In genomic region chr19:10005632-10006334, GRCh38 we compare ENCODE assay signal across 17 cellular contexts. TPM values are rescaled to one million over a fixed set of nuclear protein-coding genes. Genes with fewer than 3 reads are reported as not detected.
DNase-seq lines count a peak whose midpoint lies in the region; ATAC-seq and TF ChIP-seq lines count a peak whose summit lies in the region.
"Had no signal": no experiment of that assay in that cellular context is flagged by ENCODE, and none has a peak within 500 bp of the region (broad histone marks: within the 10 kb centered on the region; RNA-seq: fewer than 3 reads in every experiment).

No MANE protein-coding gene starts in this region.

- no peak overlapping the region for H3K27ac Mint-ChIP-seq in CD4-positive, alpha-beta memory T cell
- H3K27ac Mint-ChIP-seq in naive thymus-derived CD4-positive, alpha-beta T cell: no peak overlapping the region
- H3K27ac Mint-ChIP-seq: activated naive CD8-positive, alpha-beta T cell; CD14-positive monocyte had no signal

- no peak overlapping the region for H3K27ac ChIP-seq in CD4-positive, alpha-beta memory T cell (ENCODE audit: low read depth, low read length)
- H3K27ac ChIP-seq in RWPE1 (peak overlapping the region; percentile 25), right cardiac atrium (ENCODE audit: low read length) (peak overlapping the region; percentile 25), stomach (peak overlapping the region; percentile 29 to 80 (median 68))
- H3K27ac ChIP-seq in naive thymus-derived CD4-positive, alpha-beta T cell (ENCODE audit: low read depth, low read length): no peak overlapping the region
- H3K27ac ChIP-seq: neutrophil had no signal

- H3K4me3 Mint-ChIP-seq in CD4-positive, alpha-beta memory T cell: peak overlapping the region in 7 of 8 donors; percentile 17 to 78 (median 68)
- H3K4me3 Mint-ChIP-seq in naive thymus-derived CD4-positive, alpha-beta T cell: no peak overlapping the region
- H3K4me3 Mint-ChIP-seq: activated CD8-positive, alpha-beta memory T cell treated with anti-CD3 and anti-CD28 coated beads, Interleukin-2, amount 10 ng/mL, durations not matched to agents 7 days and 5 days; activated naive CD8-positive, alpha-beta T cell had no signal

- no peak for DNase-seq in CD4-positive, alpha-beta memory T cell
- DNase-seq in RWPE1 (ENCODE audit: low spot score) (no peak), right cardiac atrium (peak in 2 of 3 donors; percentile 54 to 66), stomach (no peak), NCI-H446 treated with DMSO at 0.1 percent for 48 hours (lab: John Stamatoyannopoulos, UW) (no peak), omental fat pad (ENCODE audit: low spot score) (no peak)
- no peak for DNase-seq in naive thymus-derived CD4-positive, alpha-beta T cell
- DNase-seq: activated CD8-positive, alpha-beta memory T cell treated with anti-CD3 and anti-CD28 coated beads, Interleukin-2, amount 10 ng/mL, durations not matched to agents 7 days and 5 days; NCI-H2171 treated with DMSO at 0.1 percent for 48 hours; stimulated activated CD4-positive, alpha-beta T cell treated with anti-CD3 and anti-CD28 coated beads, Interleukin-12 subunit alpha, Interleukin-12 subunit beta, amount 100 ng/mL, for 4 hours had no signal

- H3K9me3 ChIP-seq in CD4-positive, alpha-beta memory T cell (ENCODE audit: control insufficient read depth in 1 of 2, low read length in 2 of 2): no peaks in the 10 kb centered on the region
- H3K9me3 ChIP-seq in right cardiac atrium (ENCODE audit: control insufficient read depth, low read length) (no peaks in the 10 kb centered on the region), stomach (no peaks in the 10 kb centered on the region)
- H3K9me3 ChIP-seq in naive thymus-derived CD4-positive, alpha-beta T cell (ENCODE audit: control insufficient read depth in 2 of 3, low read length in 3 of 3): no peaks in the 10 kb centered on the region
- H3K9me3 ChIP-seq: neutrophil had no signal

- TF ChIP-seq POLR2A in stomach (IDR thresholded peaks at IDR 0.05): no peak

- intact Hi-C loops in CD4-positive, alpha-beta memory T cell (cut with micrococcal nuclease): no loop called here
- intact Hi-C loops in right cardiac atrium (cut with DNase I) (no loop called here), stomach (cut with DNase I; ENCODE audit: low total_unique reads) (no loop called here)
- intact Hi-C loops in naive thymus-derived CD4-positive, alpha-beta T cell (cut with micrococcal nuclease): no loop called here

- TF ChIP-seq CTCF in RWPE1 (conservative IDR thresholded peaks at IDR 0.05; ENCODE audit: low read depth) (no peak), stomach (IDR thresholded peaks at IDR 0.05) (no peak), omental fat pad (IDR thresholded peaks at IDR 0.05) (no peak)

- POLR2A ChIA-PET in CD4-positive, alpha-beta memory T cell (lab: Charles Lee; ENCODE audit: partially characterized antibody): no interaction called here
- POLR2A ChIA-PET in RWPE1 (lab: Yijun Ruan, JAX; ENCODE audit: low non-redundant PET): no interaction called here
- POLR2A ChIA-PET in naive thymus-derived CD4-positive, alpha-beta T cell (lab: Charles Lee): no interaction called here

- no peaks in the 10 kb centered on the region for H3K36me3 ChIP-seq in CD4-positive, alpha-beta memory T cell (ENCODE audit: insufficient read depth, low read length)
- H3K36me3 ChIP-seq in stomach: peaks cover 0 to 13% (median 0%) of the 10 kb centered on the region in 4 donors
- no peaks in the 10 kb centered on the region for H3K36me3 ChIP-seq in naive thymus-derived CD4-positive, alpha-beta T cell (ENCODE audit: control insufficient read depth in 2 of 3, insufficient read depth in 3 of 3, low read length in 3 of 3)
- H3K36me3 ChIP-seq: neutrophil had no signal

- peaks cover 55% of the 10 kb centered on the region for H3K4me1 ChIP-seq in CD4-positive, alpha-beta memory T cell (ENCODE audit: insufficient read depth, low read length)
- no peaks in the 10 kb centered on the region for H3K4me1 ChIP-seq in right cardiac atrium (ENCODE audit: control insufficient read depth, insufficient read depth, low read length)
- H3K4me1 ChIP-seq in stomach: peaks cover 28 to 45% (median 36%) of the 10 kb centered on the region in 4 donors
- H3K4me1 ChIP-seq in naive thymus-derived CD4-positive, alpha-beta T cell (ENCODE audit: control insufficient read depth in 2 of 2, insufficient read depth in 2 of 2, low read length in 2 of 2): peaks cover 0 to 3% of the 10 kb centered on the region in 2 donors

- no peak overlapping the region for H3K4me3 ChIP-seq in CD4-positive, alpha-beta memory T cell (ENCODE audit: low read length in 2 of 2)
- H3K4me3 ChIP-seq in right cardiac atrium (ENCODE audit: low read length) (no peak overlapping the region), stomach (peak overlapping the region in 2 of 4 donors; percentile 4 to 13)
- no peak overlapping the region for H3K4me3 ChIP-seq in naive thymus-derived CD4-positive, alpha-beta T cell (ENCODE audit: low read length)

- WGBS in right cardiac atrium: 66% methylated on average over 17 of the region's 17 CpGs
- WGBS in stomach, 5 donors: 64 to 80% (median 74%) methylated on average over 12 to 17 of the region's 17 CpGs

- CTCF ChIA-PET in CD4-positive, alpha-beta memory T cell (lab: Charles Lee; ENCODE audit: partially characterized antibody): interaction anchor here (3.4 kb wide), 1 partner anchor 22 kb away, joined by 13 read pairs; no protein-coding TSS in a partner anchor
- CTCF ChIA-PET in RWPE1 (lab: Yijun Ruan, JAX): interaction anchor here (0.6 kb wide), 1 partner anchor 18 kb away, joined by 3 read pairs; no protein-coding TSS in a partner anchor
- CTCF ChIA-PET in naive thymus-derived CD4-positive, alpha-beta T cell (lab: Charles Lee): no interaction called here

- no peak for ATAC-seq in right cardiac atrium
- ATAC-seq in omental fat pad (ENCODE audit: low FRiP score): no peak
- no peak for ATAC-seq in naive thymus-derived CD4-positive, alpha-beta T cell
- ATAC-seq: activated CD8-positive, alpha-beta memory T cell treated with anti-CD3 and anti-CD28 coated beads, Interleukin-2, amount 10 ng/mL, durations not matched to agents 7 days and 5 days had no signal

- peaks cover 0 to 4% of the 10 kb centered on the region in 2 donors for H3K36me3 Mint-ChIP-seq in CD4-positive, alpha-beta memory T cell
- H3K36me3 Mint-ChIP-seq in naive thymus-derived CD4-positive, alpha-beta T cell: peaks cover 0 to 5% (median 3%) of the 10 kb centered on the region in 5 donors
- H3K36me3 Mint-ChIP-seq: CD14-positive monocyte had no signal

- no peak for TF ChIP-seq EP300 in stomach (IDR thresholded peaks at IDR 0.05)

- peaks cover 0 to 9% (median under 1%) of the 10 kb centered on the region in 8 donors for H3K9me3 Mint-ChIP-seq in CD4-positive, alpha-beta memory T cell
- H3K9me3 Mint-ChIP-seq in naive thymus-derived CD4-positive, alpha-beta T cell: peaks cover 0 to 10% (median 4%) of the 10 kb centered on the region in 11 donors

- H3K27me3 Mint-ChIP-seq in CD4-positive, alpha-beta memory T cell: peaks cover 43 to 45% of the 10 kb centered on the region in 2 donors
- peaks cover 27 to 64% (median 55%) of the 10 kb centered on the region in 5 donors for H3K27me3 Mint-ChIP-seq in naive thymus-derived CD4-positive, alpha-beta T cell

- peaks cover 12% of the 10 kb centered on the region for H3K27me3 ChIP-seq in CD4-positive, alpha-beta memory T cell (ENCODE audit: insufficient read depth, low read length)
- H3K27me3 ChIP-seq in right cardiac atrium (ENCODE audit: control insufficient read depth, insufficient read depth): no peaks in the 10 kb centered on the region
- peaks cover 14 to 98% (median 43%) of the 10 kb centered on the region in 3 donors for H3K27me3 ChIP-seq in stomach
- H3K27me3 ChIP-seq in naive thymus-derived CD4-positive, alpha-beta T cell (ENCODE audit: control insufficient read depth in 2 of 2, insufficient read depth in 2 of 2, low read length in 2 of 2): peaks cover 0 to 15% of the 10 kb centered on the region in 2 donors

- H3K4me1 Mint-ChIP-seq in CD4-positive, alpha-beta memory T cell: peaks cover 18 to 56% (median 40%) of the 10 kb centered on the region in 4 donors
- peaks cover 6 to 28% (median 14%) of the 10 kb centered on the region in 7 donors for H3K4me1 Mint-ChIP-seq in naive thymus-derived CD4-positive, alpha-beta T cell

RNA-seq across cellular contexts. Expression of gene COL5A3, which starts 4.5 kb away (rescaled TPM):
- total RNA-seq in CD4-positive, alpha-beta memory T cell: 1 to 10 TPM; 3.5 to 4.3 TPM
- under 1 TPM; 0.07 to 0.45 TPM for polyA plus RNA-seq in CD4-positive, alpha-beta memory T cell
- total RNA-seq in right cardiac atrium (10 to 100 TPM in 2 of 4 donors, 1 to 10 TPM in 2; 8.6 to 19.1 (median 11.9) TPM), stomach (10 to 100 TPM in 2 of 5 donors, 1 to 10 TPM in 2, under 1 TPM in 1; 0.58 to 25.5 (median 8.7) TPM), omental fat pad (10 to 100 TPM; 11.5 to 74.1 (median 25.0) TPM)
- polyA plus RNA-seq in right cardiac atrium (13.5 TPM), stomach (1 to 10 TPM; 2.0 to 5.2 (median 4.0) TPM)
- 1 to 10 TPM in 1 of 5 experiments, under 1 TPM in 3, not detected in 1; 0.05 to 1.9 (median 0.09) TPM for total RNA-seq in naive thymus-derived CD4-positive, alpha-beta T cell
- not detected for polyA plus RNA-seq in naive thymus-derived CD4-positive, alpha-beta T cell
- polyA plus RNA-seq: CD14-positive monocyte had no signal

RNA-seq across cellular contexts. Expression of gene RDH8, which starts 7.5 kb away (rescaled TPM):
- total RNA-seq in CD4-positive, alpha-beta memory T cell: not detected
- not detected for polyA plus RNA-seq in CD4-positive, alpha-beta memory T cell
- total RNA-seq in right cardiac atrium (not detected), stomach (not detected), omental fat pad (not detected)
- polyA plus RNA-seq in right cardiac atrium (not detected), stomach (not detected)
- total RNA-seq in naive thymus-derived CD4-positive, alpha-beta T cell: not detected
- polyA plus RNA-seq in naive thymus-derived CD4-positive, alpha-beta T cell: not detected
- total RNA-seq: activated CD8-positive, alpha-beta memory T cell treated with anti-CD3 and anti-CD28 coated beads, Interleukin-2, amount 10 ng/mL, durations not matched to agents 7 days and 5 days; chondrocyte; lung microvascular endothelial cell; ureter had no signal
- polyA plus RNA-seq: CD14-positive monocyte, esophagus had no signal

Comparison
In these comparisons a context has a peak if more than half of its experiments do, and no peak if none do; other contexts are left out.
1. DNase-seq: peak in right cardiac atrium (2 of 3); none in CD4-positive, alpha-beta memory T cell (0 of 5), RWPE1 (single experiment), stomach (single experiment), NCI-H446 treated with DMSO at 0.1 percent for 48 hours (single experiment), omental fat pad (single experiment) and naive thymus-derived CD4-positive, alpha-beta T cell (0 of 9).
2. H3K27ac ChIP-seq: peak in RWPE1 (single experiment), right cardiac atrium (single experiment) and stomach (5 of 5); none in CD4-positive, alpha-beta memory T cell (single experiment) and naive thymus-derived CD4-positive, alpha-beta T cell (single experiment).
3. H3K4me3 Mint-ChIP-seq: peak in CD4-positive, alpha-beta memory T cell (7 of 8); none in naive thymus-derived CD4-positive, alpha-beta T cell (0 of 10).